ENCODE assay signal across 8 cellular contexts in the genomic region with DNA sequence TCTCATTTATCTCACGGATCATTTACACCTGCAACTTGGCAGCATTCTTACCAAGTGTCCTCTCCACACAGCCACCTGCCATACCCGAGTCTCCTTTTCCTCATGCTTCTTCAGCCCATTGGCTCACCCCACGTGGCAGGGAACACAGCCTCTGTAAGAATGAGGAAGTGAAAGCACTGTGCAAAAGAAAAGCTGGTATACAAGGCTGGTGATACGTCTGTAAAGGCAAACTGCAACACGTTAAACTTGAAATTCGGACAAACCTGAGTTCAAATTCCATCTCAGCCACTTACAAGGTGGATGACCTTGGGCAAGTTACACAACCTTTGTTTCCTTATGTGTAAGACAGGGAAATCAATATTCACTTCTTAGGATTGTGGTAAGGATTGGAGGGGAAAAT.
DNase-seq lines count a peak whose midpoint lies in the region; ATAC-seq and TF ChIP-seq lines count a peak whose summit lies in the region.

No MANE protein-coding gene starts in this region.

- H3K9me3 ChIP-seq in GM23248 (ENCODE audit: low read depth) (no peaks in the 10 kb centered on the region), Loucy (ENCODE audit: insufficient read depth, low read depth, low read length) (no peaks in the 10 kb centered on the region)

- no peak for DNase-seq in GM23248
- DNase-seq in type B pancreatic cell (ENCODE audit: extremely low spot score, unreplicated experiment): no peak
- DNase-seq in GM13976 (ENCODE audit: low spot score): no peak
- DNase-seq in activated T-cell treated with anti-CD3 and anti-CD28 coated beads, Interleukin-2, amount 50 U/mL, for 72 hours: no peak
- no peak for DNase-seq in activated CD8-positive, alpha-beta memory T cell treated with anti-CD3 and anti-CD28 coated beads for 24 hours

- peaks cover 25% of the 10 kb centered on the region for H3K4me1 Mint-ChIP-seq in dendritic cell treated with granulocyte-macrophage colony-stimulating factor and Interleukin-4, amounts not matched to agents 40 ng/mL and 50 ng/mL, for 4 days (ENCODE audit: low read depth)
- peaks cover 15% of the 10 kb centered on the region for H3K4me1 Mint-ChIP-seq in type B pancreatic cell (ENCODE audit: unreplicated experiment)
- peaks cover 7% of the 10 kb centered on the region for H3K4me1 Mint-ChIP-seq in activated T-cell treated with anti-CD3 and anti-CD28 coated beads, Interleukin-2, amount 50 U/mL, for 72 hours (ENCODE audit: low read depth)

- no peaks in the 10 kb centered on the region for H3K9me3 Mint-ChIP-seq in dendritic cell treated with granulocyte-macrophage colony-stimulating factor and Interleukin-4, amounts not matched to agents 40 ng/mL and 50 ng/mL, for 4 days
- H3K9me3 Mint-ChIP-seq in type B pancreatic cell: peaks cover 5% of the 10 kb centered on the region
- H3K9me3 Mint-ChIP-seq in activated T-cell treated with anti-CD3 and anti-CD28 coated beads, Interleukin-2, amount 50 U/mL, for 72 hours: no peaks in the 10 kb centered on the region

- 0 out of 2 replicates have a peak overlapping the region, but pooled peaks have one; percentile 10 for H2AFZ ChIP-seq in GM23248
- H2AFZ ChIP-seq in Loucy (ENCODE audit: low read length): peak overlapping the region; percentile 81

- H3K9me2 ChIP-seq in GM23248 (ENCODE audit: insufficient read depth) (no peaks in the 10 kb centered on the region), Loucy (replicated peaks; ENCODE audit: low read depth, low read length) (no peaks in the 10 kb centered on the region)

- H3K27ac ChIP-seq in GM23248: no peak overlapping the region

- H3K4me3 Mint-ChIP-seq in dendritic cell treated with granulocyte-macrophage colony-stimulating factor and Interleukin-4, amounts not matched to agents 40 ng/mL and 50 ng/mL, for 4 days: no peak overlapping the region
- H3K4me3 Mint-ChIP-seq in type B pancreatic cell: no peak overlapping the region
- no peak overlapping the region for H3K4me3 Mint-ChIP-seq in activated T-cell treated with anti-CD3 and anti-CD28 coated beads, Interleukin-2, amount 50 U/mL, for 72 hours

- H3K4me3 ChIP-seq in GM23248 (no peak overlapping the region), Loucy (ENCODE audit: low read length, poor library complexity, severe bottlenecking) (no peak overlapping the region)

- 49 to 54% methylated on average over 6 of the region's 6 CpGs for WGBS in GM23248 (ENCODE audit: low coverage in 1 of 2, low lambda C conversion rate in 2 of 2, missing lambda C conversion rate in 2 of 2), 2 experiments

- H3K4me2 ChIP-seq in GM23248 (ENCODE audit: unreplicated experiment) (no peak overlapping the region), Loucy (ENCODE audit: low read depth, low read length, poor library complexity, severe bottlenecking) (no peak overlapping the region)

- H3K27me3 Mint-ChIP-seq in dendritic cell treated with granulocyte-macrophage colony-stimulating factor and Interleukin-4, amounts not matched to agents 40 ng/mL and 50 ng/mL, for 4 days: no peaks in the 10 kb centered on the region
- no peaks in the 10 kb centered on the region for H3K27me3 Mint-ChIP-seq in type B pancreatic cell
- H3K27me3 Mint-ChIP-seq in activated T-cell treated with anti-CD3 and anti-CD28 coated beads, Interleukin-2, amount 50 U/mL, for 72 hours (ENCODE audit: low read depth): no peaks in the 10 kb centered on the region

- H3K27ac Mint-ChIP-seq in dendritic cell treated with granulocyte-macrophage colony-stimulating factor and Interleukin-4, amounts not matched to agents 40 ng/mL and 50 ng/mL, for 4 days: peak overlapping the region; percentile 30
- H3K27ac Mint-ChIP-seq in type B pancreatic cell: peak overlapping the region; percentile 84
- H3K27ac Mint-ChIP-seq in activated T-cell treated with anti-CD3 and anti-CD28 coated beads, Interleukin-2, amount 50 U/mL, for 72 hours: no peak overlapping the region

- no peaks in the 10 kb centered on the region for H3K27me3 ChIP-seq in GM23248 (replicated peaks; ENCODE audit: insufficient read depth)
- H3K27me3 ChIP-seq in Loucy (ENCODE audit: insufficient read depth, low read length, poor library complexity, severe bottlenecking): no peaks in the 10 kb centered on the region

- H3K9ac ChIP-seq in GM23248: no peak overlapping the region
- H3K9ac ChIP-seq in Loucy (ENCODE audit: low read depth, low read length, poor library complexity, severe bottlenecking): no peak overlapping the region

- peaks cover 14% of the 10 kb centered on the region for H3K4me1 ChIP-seq in GM23248 (ENCODE audit: insufficient read depth)
- peaks cover 17% of the 10 kb centered on the region for H3K4me1 ChIP-seq in Loucy (ENCODE audit: insufficient read depth, low read length, poor library complexity, severe bottlenecking)

- intact Hi-C loops in dendritic cell treated with granulocyte-macrophage colony-stimulating factor and Interleukin-4, amounts not matched to agents 40 ng/mL and 50 ng/mL, for 4 days (cut with micrococcal nuclease): loop anchor here (10.0 kb wide), 1 partner anchor 131 kb away; no protein-coding TSS in a partner anchor

- peaks cover 21% of the 10 kb centered on the region for H3F3A ChIP-seq in GM23248 (ENCODE audit: insufficient read depth)
- H3F3A ChIP-seq in Loucy (ENCODE audit: low read depth): no peaks in the 10 kb centered on the region

- in situ Hi-C loops in GM23248 (cut with MboI): no loop called here
- in situ Hi-C loops in GM13976 (cut with MboI; ENCODE audit: low sequenced_read_pairs, unreplicated experiment): no loop called here

- H3K79me2 ChIP-seq in GM23248 (ENCODE audit: insufficient read depth) (no peaks in the 10 kb centered on the region), Loucy (ENCODE audit: insufficient read depth, low read length) (no peaks in the 10 kb centered on the region)

- H3K36me3 ChIP-seq in GM23248 (ENCODE audit: low read depth) (no peaks in the 10 kb centered on the region), Loucy (ENCODE audit: insufficient read depth, low read length) (no peaks in the 10 kb centered on the region)

- H4K20me1 ChIP-seq in GM23248 (ENCODE audit: insufficient read depth) (no peaks in the 10 kb centered on the region), Loucy (ENCODE audit: insufficient read depth, low read length, poor library complexity, severe bottlenecking) (no peaks in the 10 kb centered on the region)

- no peaks in the 10 kb centered on the region for H3K36me3 Mint-ChIP-seq in dendritic cell treated with granulocyte-macrophage colony-stimulating factor and Interleukin-4, amounts not matched to agents 40 ng/mL and 50 ng/mL, for 4 days (ENCODE audit: low read depth)
- no peaks in the 10 kb centered on the region for H3K36me3 Mint-ChIP-seq in type B pancreatic cell
- H3K36me3 Mint-ChIP-seq in activated T-cell treated with anti-CD3 and anti-CD28 coated beads, Interleukin-2, amount 50 U/mL, for 72 hours (ENCODE audit: insufficient read depth in 2 of 2): no peaks in the 10 kb centered on the region

- peak; percentile 92 for ATAC-seq in GM18498 (IDR thresholded peaks at IDR 0.05; ENCODE audit: unreplicated experiment)
- no peak for ATAC-seq in activated T-cell treated with anti-CD3 and anti-CD28 coated beads, Interleukin-2, amount 50 U/mL, for 72 hours (replicated peaks in 1 of 2)

- TF ChIP-seq CTCF in Loucy (conservative IDR thresholded peaks at IDR 0.05; ENCODE audit: low read length) (no peak), type B pancreatic cell (conservative IDR thresholded peaks at IDR 0.05) (no peak), GM13976 (IDR thresholded peaks at IDR 0.05; ENCODE audit: borderline replicate concordance, control extremely low read depth, extremely low read depth, insufficient read depth, missing control alignments) (no peak)
